In genomic region chr6:42117843-42118161, GRCh38 we compare ENCODE assay signal across 1 cellular context.
TF ChIP-seq lines count a peak whose summit lies in the region.

No MANE protein-coding gene starts in this region.

TF ChIP-seq in HCT116, 20 proteins besides CTCF, POLR2A, EP300 and RAD21 (continued from another document):
- TF ChIP-seq REST (IDR thresholded peaks at IDR 0.05; ENCODE audit: low read depth) (no peak), YY1 (IDR thresholded peaks at IDR 0.05; ENCODE audit: extremely low read depth, insufficient replicate concordance, low read depth, low read length) (no peak), JUND (IDR thresholded peaks at IDR 0.05) (no peak), SP1 (IDR thresholded peaks at IDR 0.05; ENCODE audit: low read depth) (no peak), SRF (IDR thresholded peaks at IDR 0.05; ENCODE audit: low read depth) (no peak), ZNF274 (IDR thresholded peaks at IDR 0.05; ENCODE audit: low read depth, low read length) (no peak), POLR2AphosphoS5 (IDR thresholded peaks at IDR 0.05; ENCODE audit: low read depth, low read length) (no peak), SIN3A (IDR thresholded peaks at IDR 0.05; ENCODE audit: low read depth) (no peak)
